9 cellular contexts compared by ENCODE assay signal in genomic region chr14:49173765-49174373, GRCh38.
DNase-seq lines count a peak whose midpoint lies in the region; ATAC-seq lines count a peak whose summit lies in the region.
"Had no signal": no experiment of that assay in that cellular context is flagged by ENCODE, and none has a peak within 500 bp of the region (broad histone marks: within the 10 kb centered on the region; RNA-seq: fewer than 3 reads in every experiment).

No MANE protein-coding gene starts in this region.

- no peak overlapping the region for H3K27ac Mint-ChIP-seq in activated T-helper 1 cell treated with anti-CD3 and anti-CD28 coated beads, Interleukin-12 subunit alpha, Interleukin-12 subunit beta, Interleukin-2, Interleukin-4 antibody, amounts not matched to agents 30 ng/mL and 10 ng/mL and 1 ng/mL, durations not matched to agents 14 hours and 24 hours and 36 hours
- H3K27ac Mint-ChIP-seq in stimulated activated effector memory CD8-positive, alpha-beta T cell treated with anti-CD3 and anti-CD28 coated beads, Interleukin-12 subunit alpha, Interleukin-12 subunit beta, amount 100 ng/mL, for 72 hours: no peak overlapping the region
- H3K27ac Mint-ChIP-seq: CD4-positive, alpha-beta T cell had no signal

- no peaks in the 10 kb centered on the region for H3K9me3 Mint-ChIP-seq in activated T-helper 1 cell treated with anti-CD3 and anti-CD28 coated beads, Interleukin-12 subunit alpha, Interleukin-12 subunit beta, Interleukin-2, Interleukin-4 antibody, amounts not matched to agents 30 ng/mL and 10 ng/mL and 1 ng/mL, durations not matched to agents 14 hours and 24 hours and 36 hours
- H3K9me3 Mint-ChIP-seq in stimulated activated effector memory CD8-positive, alpha-beta T cell treated with anti-CD3 and anti-CD28 coated beads, Interleukin-12 subunit alpha, Interleukin-12 subunit beta, amount 100 ng/mL, for 72 hours: peaks cover 5% of the 10 kb centered on the region

- intact Hi-C loops in activated T-helper 1 cell treated with anti-CD3 and anti-CD28 coated beads, Interleukin-12 subunit alpha, Interleukin-12 subunit beta, Interleukin-2, Interleukin-4 antibody, amounts not matched to agents 30 ng/mL and 10 ng/mL and 1 ng/mL, durations not matched to agents 14 hours and 24 hours and 36 hours (cut with micrococcal nuclease): loop anchor here (5.0 kb wide), 1 partner anchor 777 kb away; no protein-coding TSS in a partner anchor

- H3K4me3 Mint-ChIP-seq in activated T-helper 1 cell treated with anti-CD3 and anti-CD28 coated beads, Interleukin-12 subunit alpha, Interleukin-12 subunit beta, Interleukin-2, Interleukin-4 antibody, amounts not matched to agents 30 ng/mL and 10 ng/mL and 1 ng/mL, durations not matched to agents 14 hours and 24 hours and 36 hours: no peak overlapping the region
- no peak overlapping the region for H3K4me3 Mint-ChIP-seq in stimulated activated effector memory CD8-positive, alpha-beta T cell treated with anti-CD3 and anti-CD28 coated beads, Interleukin-12 subunit alpha, Interleukin-12 subunit beta, amount 100 ng/mL, for 72 hours
- H3K4me3 Mint-ChIP-seq: CD4-positive, alpha-beta T cell had no signal

- DNase-seq in NK-92 treated with Interleukin-12 subunit alpha and Interleukin-12 subunit beta, amount 100 ng/mL, for 24 hours (lab: John Stamatoyannopoulos, UW): peak; percentile 10
- DNase-seq in NK-92 (lab: John Stamatoyannopoulos, UW; ENCODE audit: unreplicated experiment) (no peak), NCI-H526 treated with DMSO at 0.1 percent for 48 hours (lab: John Stamatoyannopoulos, UW) (peak; percentile 70), iPS DF 19.7 (ENCODE audit: low read depth, low spot score) (peak; percentile 47)
- DNase-seq in activated T-helper 1 cell treated with anti-CD3 and anti-CD28 coated beads, Interleukin-12 subunit alpha, Interleukin-12 subunit beta, Interleukin-2, Interleukin-4 antibody, amounts not matched to agents 30 ng/mL and 10 ng/mL and 1 ng/mL, durations not matched to agents 14 hours and 24 hours and 36 hours (ENCODE audit: low spot score): peak; percentile 17
- peak in 1 of 2 donors; percentile 54 for DNase-seq in stimulated activated effector memory CD8-positive, alpha-beta T cell treated with anti-CD3 and anti-CD28 coated beads, Interleukin-12 subunit alpha, Interleukin-12 subunit beta, amount 100 ng/mL, for 72 hours (ENCODE audit: low spot score in 2 of 2)

- H3K36me3 Mint-ChIP-seq in activated T-helper 1 cell treated with anti-CD3 and anti-CD28 coated beads, Interleukin-12 subunit alpha, Interleukin-12 subunit beta, Interleukin-2, Interleukin-4 antibody, amounts not matched to agents 30 ng/mL and 10 ng/mL and 1 ng/mL, durations not matched to agents 14 hours and 24 hours and 36 hours (ENCODE audit: low read depth): no peaks in the 10 kb centered on the region
- H3K36me3 Mint-ChIP-seq in stimulated activated effector memory CD8-positive, alpha-beta T cell treated with anti-CD3 and anti-CD28 coated beads, Interleukin-12 subunit alpha, Interleukin-12 subunit beta, amount 100 ng/mL, for 72 hours: no peaks in the 10 kb centered on the region

- H3K27me3 Mint-ChIP-seq in activated T-helper 1 cell treated with anti-CD3 and anti-CD28 coated beads, Interleukin-12 subunit alpha, Interleukin-12 subunit beta, Interleukin-2, Interleukin-4 antibody, amounts not matched to agents 30 ng/mL and 10 ng/mL and 1 ng/mL, durations not matched to agents 14 hours and 24 hours and 36 hours (ENCODE audit: insufficient read depth): no peaks in the 10 kb centered on the region

- ATAC-seq in GM21367 (IDR thresholded peaks at IDR 0.05; ENCODE audit: unreplicated experiment): peak; percentile 95
- ATAC-seq in HG03469 (IDR thresholded peaks at IDR 0.05; ENCODE audit: unreplicated experiment): peak; percentile 98
- peak; percentile 55 for ATAC-seq in stimulated activated effector memory CD8-positive, alpha-beta T cell treated with anti-CD3 and anti-CD28 coated beads, Interleukin-12 subunit alpha, Interleukin-12 subunit beta, amount 100 ng/mL, for 72 hours

- no peaks in the 10 kb centered on the region for H3K4me1 Mint-ChIP-seq in activated T-helper 1 cell treated with anti-CD3 and anti-CD28 coated beads, Interleukin-12 subunit alpha, Interleukin-12 subunit beta, Interleukin-2, Interleukin-4 antibody, amounts not matched to agents 30 ng/mL and 10 ng/mL and 1 ng/mL, durations not matched to agents 14 hours and 24 hours and 36 hours (ENCODE audit: low read depth)
- no peaks in the 10 kb centered on the region for H3K4me1 Mint-ChIP-seq in stimulated activated effector memory CD8-positive, alpha-beta T cell treated with anti-CD3 and anti-CD28 coated beads, Interleukin-12 subunit alpha, Interleukin-12 subunit beta, amount 100 ng/mL, for 72 hours
